Comparison of ENCODE assay signal across 22 cellular contexts in genomic region chr10:130470286-130470685, GRCh38.
DNase-seq lines count a peak whose midpoint lies in the region; ATAC-seq lines count a peak whose summit lies in the region.
"Had no signal": no experiment of that assay in that cellular context is flagged by ENCODE, and none has a peak within 500 bp of the region (broad histone marks: within the 10 kb centered on the region; RNA-seq: fewer than 3 reads in every experiment).

No MANE protein-coding gene starts in this region.

- H3K9me3 Mint-ChIP-seq in activated CD8-positive, alpha-beta memory T cell treated with anti-CD3 and anti-CD28 coated beads, Interleukin-2, amount 10 ng/mL, durations not matched to agents 7 days and 5 days (ENCODE audit: low read depth): peaks cover 12% of the 10 kb centered on the region

- DNase-seq in activated CD8-positive, alpha-beta memory T cell treated with anti-CD3 and anti-CD28 coated beads, Interleukin-2, amount 50 U/mL, for 48 hours: peak; percentile 7
- no peak for DNase-seq in activated CD8-positive, alpha-beta memory T cell treated with anti-CD3 and anti-CD28 coated beads, Interleukin-2, amount 10 ng/mL, durations not matched to agents 7 days and 5 days
- DNase-seq in cerebellum (ENCODE audit: low spot score) (peak; percentile 57), mesenteric fat pad (ENCODE audit: low spot score) (peak; percentile 30), NCI-H2029 treated with DMSO at 0.1 percent for 48 hours (lab: John Stamatoyannopoulos, UW) (no peak)
- DNase-seq in stimulated activated naive CD4-positive, alpha-beta T cell (lab: John Stamatoyannopoulos, UW): no peak
- DNase-seq: Calu3; CD8-positive, alpha-beta memory T cell; DMS153; GOT3; KG1; NCI-H1105; NCI-H146; NCI-H2081; NCI-H2171 treated with DMSO at 0.1 percent for 48 hours; NCI-H446 treated with DMSO at 0.1 percent for 48 hours; NCI-H526 treated with DMSO at 0.1 percent for 48 hours; NK-92 treated with Interleukin-12 subunit alpha and Interleukin-12 subunit beta, amount 100 ng/mL, for 24 hours; SIG-M5; SK-N-SH had no signal

- H3K27ac Mint-ChIP-seq in activated CD8-positive, alpha-beta memory T cell treated with anti-CD3 and anti-CD28 coated beads, Interleukin-2, amount 10 ng/mL, durations not matched to agents 7 days and 5 days: no peak overlapping the region
- H3K27ac Mint-ChIP-seq: CD8-positive, alpha-beta memory T cell had no signal

- H3K4me1 Mint-ChIP-seq in activated CD8-positive, alpha-beta memory T cell treated with anti-CD3 and anti-CD28 coated beads, Interleukin-2, amount 10 ng/mL, durations not matched to agents 7 days and 5 days: no peaks in the 10 kb centered on the region
- H3K4me1 Mint-ChIP-seq: CD8-positive, alpha-beta memory T cell had no signal

- H3K36me3 Mint-ChIP-seq in activated CD8-positive, alpha-beta memory T cell treated with anti-CD3 and anti-CD28 coated beads, Interleukin-2, amount 10 ng/mL, durations not matched to agents 7 days and 5 days: no peaks in the 10 kb centered on the region
- H3K36me3 Mint-ChIP-seq: CD8-positive, alpha-beta memory T cell had no signal

- no peaks in the 10 kb centered on the region for H3K27me3 Mint-ChIP-seq in activated CD8-positive, alpha-beta memory T cell treated with anti-CD3 and anti-CD28 coated beads, Interleukin-2, amount 10 ng/mL, durations not matched to agents 7 days and 5 days
- H3K27me3 Mint-ChIP-seq: CD8-positive, alpha-beta memory T cell had no signal

- no peak overlapping the region for H3K4me3 Mint-ChIP-seq in activated CD8-positive, alpha-beta memory T cell treated with anti-CD3 and anti-CD28 coated beads, Interleukin-2, amount 10 ng/mL, durations not matched to agents 7 days and 5 days
- H3K4me3 Mint-ChIP-seq: CD8-positive, alpha-beta memory T cell had no signal

- ATAC-seq in activated CD8-positive, alpha-beta memory T cell treated with anti-CD3 and anti-CD28 coated beads, Interleukin-2, amount 10 ng/mL, durations not matched to agents 7 days and 5 days: no peak
- ATAC-seq in GM19023 (IDR thresholded peaks at IDR 0.05; ENCODE audit: unreplicated experiment): no peak
- ATAC-seq: HCT116 had no signal

- CTCF ChIA-PET in activated CD8-positive, alpha-beta memory T cell treated with anti-CD3 and anti-CD28 coated beads, Interleukin-2, amount 10 ng/mL, durations not matched to agents 7 days and 5 days (lab: Charles Lee): no interaction called here

Comparison
In these comparisons a context has a peak if more than half of its experiments do, and no peak if none do; other contexts are left out.
1. DNase-seq: peak in activated CD8-positive, alpha-beta memory T cell treated with anti-CD3 and anti-CD28 coated beads, Interleukin-2, amount 50 U/mL, for 48 hours (single experiment), cerebellum (single experiment) and mesenteric fat pad (single experiment); none in activated CD8-positive, alpha-beta memory T cell treated with anti-CD3 and anti-CD28 coated beads, Interleukin-2, amount 10 ng/mL, durations not matched to agents 7 days and 5 days (single experiment), stimulated activated naive CD4-positive, alpha-beta T cell (0 of 6) and NCI-H2029 treated with DMSO at 0.1 percent for 48 hours (single experiment).